30 cellular contexts compared by ENCODE assay signal in genomic region chr15:71197620-71198019, GRCh38.
"Had no signal": no experiment of that assay in that cellular context is flagged by ENCODE, and none has a peak within 500 bp of the region (broad histone marks: within the 10 kb centered on the region; RNA-seq: fewer than 3 reads in every experiment).

No MANE protein-coding gene starts in this region.

- H3K36me3 ChIP-seq: neural progenitor cell, ovary, prostate gland, stomach, thyroid gland, transverse colon, upper lobe of left lung, vagina had no signal

- H3K9me3 ChIP-seq: ovary, prostate gland, stomach, testis, thyroid gland, transverse colon, upper lobe of left lung, vagina had no signal

- H3K4me1 ChIP-seq: neural progenitor cell, prostate gland had no signal

- H3K36me3 Mint-ChIP-seq: naive B cell; natural killer cell; stimulated activated naive B cell treated with anti-CD40 and anti-IgM and Interleukin-4, amounts not matched to agents 10 μg/mL and 1 μg/mL and 100 μg/mL, for 72 hours had no signal

- ATAC-seq: left cardiac atrium; left lobe of liver; natural killer cell; right cardiac atrium; sciatic nerve; stimulated activated naive B cell treated with anti-CD40 and anti-IgM and Interleukin-4, amounts not matched to agents 10 μg/mL and 1 μg/mL and 100 μg/mL, for 72 hours; stimulated activated naive CD8-positive, alpha-beta T cell treated with anti-CD3 and anti-CD28 coated beads, Interleukin-15, Interleukin-2, amounts not matched to agents 100 U/mL and 50 U/mL, for 24 hours had no signal

- H3K27ac ChIP-seq: hepatocyte, neural progenitor cell, ovary, prostate gland, skin epidermis, stomach, testis, thyroid gland, transverse colon, upper lobe of left lung, vagina had no signal

- H3K4me3 ChIP-seq: hepatocyte, lung, neural progenitor cell, ovary, prostate gland, skin epidermis, stomach, testis, thyroid gland, transverse colon, upper lobe of left lung, vagina had no signal

- H3K4me2 ChIP-seq: hepatocyte, neural progenitor cell had no signal

- H3K79me2 ChIP-seq: hepatocyte had no signal

- H3K9ac ChIP-seq: neural progenitor cell had no signal

- H3K27me3 ChIP-seq: hepatocyte, neural progenitor cell, ovary, stomach, testis, thyroid gland, transverse colon, upper lobe of left lung, vagina had no signal

- H3K27ac Mint-ChIP-seq: mesothelial cell of epicardium; naive B cell; natural killer cell; nephron progenitor cell; neural progenitor cell; stimulated activated naive B cell treated with anti-CD40 and anti-IgM and Interleukin-4, amounts not matched to agents 10 μg/mL and 1 μg/mL and 100 μg/mL, for 72 hours had no signal

- H3K4me1 Mint-ChIP-seq: naive B cell, natural killer cell had no signal

- H3K9me3 Mint-ChIP-seq: mesothelial cell of epicardium, nephron progenitor cell, neural progenitor cell had no signal

- DNase-seq: kidney glomerular epithelial cell; left cardiac atrium; mesendoderm; naive B cell; natural killer cell; nephron progenitor cell; ovary; posterior cingulate gyrus; retina; right cardiac atrium; stimulated activated CD4-positive, alpha-beta T cell treated with anti-CD3 and anti-CD28 coated beads, Interleukin-12 subunit alpha, Interleukin-12 subunit beta, amount 100 ng/mL, for 4 hours; stimulated activated CD4-positive, alpha-beta T cell treated with anti-CD3 and anti-CD28 coated beads, Interleukin-15, amount 100 ng/mL, for 24 hours; stimulated activated CD4-positive, alpha-beta T cell treated with anti-CD3 and anti-CD28 coated beads, Interleukin-2, amount 100 ng/mL, for 24 hours; stimulated activated CD4-positive, alpha-beta T cell treated with anti-CD3 and anti-CD28 coated beads, Interleukin-4, amount 100 ng/mL, for 1 hour; stimulated activated naive B cell treated with anti-CD40 and anti-IgM and Interleukin-4, amounts not matched to agents 10 μg/mL and 1 μg/mL and 100 μg/mL, for 72 hours; stimulated activated naive CD8-positive, alpha-beta T cell treated with anti-CD3 and anti-CD28 coated beads, Interleukin-15, Interleukin-2, amounts not matched to agents 100 U/mL and 50 U/mL, for 24 hours; stomach; testis; thyroid gland; transverse colon; upper lobe of left lung had no signal

- H2AFZ ChIP-seq: hepatocyte, neural progenitor cell had no signal

- H3K4me3 Mint-ChIP-seq: mesothelial cell of epicardium; naive B cell; natural killer cell; nephron progenitor cell; neural progenitor cell; stimulated activated naive B cell treated with anti-CD40 and anti-IgM and Interleukin-4, amounts not matched to agents 10 μg/mL and 1 μg/mL and 100 μg/mL, for 72 hours had no signal
